In the genomic region with DNA sequence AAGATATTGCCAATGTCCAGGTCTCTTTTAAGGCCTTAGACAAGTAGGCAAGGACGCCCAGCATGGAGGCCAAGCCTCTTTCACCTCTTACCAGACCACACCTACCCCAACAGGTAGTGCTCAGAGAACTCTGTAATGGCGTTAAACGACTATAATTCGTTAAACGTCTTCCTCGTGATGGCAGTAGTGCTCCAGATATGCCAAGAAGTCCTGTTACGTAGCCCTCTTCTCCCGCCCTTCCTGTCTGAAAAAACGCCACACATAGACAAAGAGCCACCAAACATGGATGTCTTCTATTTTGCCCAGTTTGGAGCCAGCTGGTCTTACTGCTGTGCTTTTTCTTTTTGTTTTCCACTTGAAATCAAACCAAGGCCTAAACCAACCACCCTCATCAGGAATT, we compare ENCODE assay signal across 1 cellular context.
TF ChIP-seq lines count a peak whose summit lies in the region.

No MANE protein-coding gene starts in this region.

TF ChIP-seq in GM23338, 12 proteins besides CTCF, POLR2A, EP300 and RAD21 (continued from another document):
- TF ChIP-seq ZNF114 (CRISPR knock-in tag; IDR thresholded peaks at IDR 0.05) (no peak), STAT1 (IDR thresholded peaks at IDR 0.05; ENCODE audit: unreplicated experiment) (no peak)
TF ChIP-seq in GM23338: peak in this region for 0.
